Comparison of ENCODE assay signal across 28 cellular contexts in the genomic region with DNA sequence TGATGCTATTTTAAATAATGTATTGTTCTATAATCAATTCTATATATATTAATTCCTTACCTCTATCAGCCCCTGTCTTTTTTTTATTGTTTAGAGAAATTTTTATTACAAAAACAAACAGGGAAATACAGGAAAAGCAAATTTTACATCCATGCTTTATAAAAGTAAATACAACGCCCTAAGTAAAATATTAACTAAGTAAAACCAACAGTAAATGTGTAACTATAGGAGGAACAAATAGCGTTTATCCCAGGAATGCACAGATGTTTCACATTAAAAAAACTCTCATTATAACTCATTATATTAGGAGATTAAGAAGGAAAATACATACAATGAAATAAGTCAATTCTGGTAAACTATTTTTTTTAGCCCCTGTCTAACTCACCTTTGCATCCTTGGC.
"Had no signal": no experiment of that assay in that cellular context is flagged by ENCODE, and none has a peak within 500 bp of the region (broad histone marks: within the 10 kb centered on the region; RNA-seq: fewer than 3 reads in every experiment).

No MANE protein-coding gene starts in this region.

- H3K36me3 ChIP-seq: ascending aorta, breast epithelium, cardiac muscle cell, WERI-Rb-1 had no signal

- ATAC-seq: activated CD4-positive, CD25-positive, alpha-beta regulatory T cell treated with anti-CD3 and anti-CD28 coated beads, Interleukin-2, amount 50 U/mL, for 24 hours; activated CD8-positive, alpha-beta T cell treated with anti-CD3 and anti-CD28 coated beads for 36 hours; activated naive CD4-positive, alpha-beta T cell treated with anti-CD3 and anti-CD28 coated beads, Interleukin-2, amount 50 U/mL, for 72 hours; activated T-cell treated with anti-CD3 and anti-CD28 coated beads, Interleukin-2, amount 50 U/mL, for 4 hours; activated T-helper 17 cell treated with anti-CD3 and anti-CD28 coated beads, Interleukin-2, amount 50 U/mL, for 72 hours; esophagus mucosa had no signal

- H3K9me3 ChIP-seq: ascending aorta, breast epithelium had no signal

- DNase-seq: activated B cell treated with CpG ODN at 0.5 μM for 24 hours; activated CD4-positive, alpha-beta T cell treated with anti-CD3 and anti-CD28 coated beads for 48 hours; activated CD4-positive, alpha-beta T cell treated with anti-CD3 and anti-CD28 coated beads, Interleukin-2, amount 50 U/mL, for 1 hour; activated CD4-positive, alpha-beta T cell treated with anti-CD3 and anti-CD28 coated beads, Interleukin-2, amount 50 U/mL, for 48 hours; activated CD8-positive, alpha-beta memory T cell treated with anti-CD3 and anti-CD28 coated beads for 24 hours; activated CD8-positive, alpha-beta T cell treated with anti-CD3 and anti-CD28 coated beads for 36 hours; activated gamma-delta T cell; activated naive CD4-positive, alpha-beta T cell; activated naive CD4-positive, alpha-beta T cell treated with anti-CD3 and anti-CD28 coated beads, Interleukin-2, amount 10 ng/mL, durations not matched to agents 7 days and 5 days; activated naive CD8-positive, alpha-beta T cell treated with anti-CD3 and anti-CD28 coated beads, Interleukin-2, amount 10 ng/mL, durations not matched to agents 7 days and 5 days; activated T-cell treated with anti-CD3 and anti-CD28 coated beads, Interleukin-2, amount 50 U/mL, for 4 hours; central memory CD4-positive, alpha-beta T cell; cerebellar nuclear complex; dorsolateral prefrontal cortex; effector memory CD4-positive, alpha-beta T cell; endodermal cell; foreskin fibroblast; head of caudate nucleus; T-helper 2 cell; WERI-Rb-1 had no signal

- H3K4me1 ChIP-seq: ascending aorta, breast epithelium had no signal

- H3K27ac ChIP-seq: ascending aorta, breast epithelium, cardiac muscle cell, coronary artery, dorsolateral prefrontal cortex, WERI-Rb-1 had no signal

- H3K4me3 ChIP-seq: ascending aorta, breast epithelium, cardiac muscle cell, coronary artery, dorsolateral prefrontal cortex had no signal
